8 cellular contexts compared by ENCODE assay signal in genomic region chr1:18901147-18901951, GRCh38. TPM values are rescaled to one million over a fixed set of nuclear protein-coding genes. Genes with fewer than 3 reads are reported as not detected.
A peak's percentile ranks its signal among the peaks of the same experiment; 100 is the strongest.
DNase-seq lines count a peak whose midpoint lies in the region; ATAC-seq and TF ChIP-seq lines count a peak whose summit lies in the region.

No MANE protein-coding gene starts in this region.

- H3K4me3 ChIP-seq in esophagus muscularis mucosa: peak overlapping the region; percentile 75 to 93 (median 82)
- H3K4me3 ChIP-seq in prostate gland: peak overlapping the region; percentile 71 to 78
- H3K4me3 ChIP-seq in adrenal gland: peak overlapping the region in 2 of 4 donors; percentile 44 to 94

- no peak for TF ChIP-seq CTCF in RWPE1 (conservative IDR thresholded peaks at IDR 0.05; ENCODE audit: low read depth)
- no peak for TF ChIP-seq CTCF in esophagus muscularis mucosa (IDR thresholded peaks at IDR 0.05)
- TF ChIP-seq CTCF in prostate gland (IDR thresholded peaks at IDR 0.05): no peak
- TF ChIP-seq CTCF in adrenal gland (IDR thresholded peaks at IDR 0.05): no peak

- peak overlapping the region; percentile 63; the same call in 1 of the 2 replicates for H3K9ac ChIP-seq in ES-I3 (ENCODE audit: low read depth, low read length)

- POLR2A ChIA-PET in RWPE1 (lab: Yijun Ruan, JAX; ENCODE audit: low non-redundant PET): interaction anchor here (1.6 kb wide), 1 partner anchor 23 kb away, joined by 3 read pairs; no protein-coding TSS in a partner anchor

- intact Hi-C loops in esophagus muscularis mucosa (cut with DNase I): loop anchor here (5.0 kb wide), 1 partner anchor 191 kb away; no protein-coding TSS in a partner anchor
- intact Hi-C loops in prostate gland (cut with DNase I): loop anchor here (10.0 kb wide), 2 partner anchors 53 to 333 kb away; partner anchors contain the start of gene IFFO2
- intact Hi-C loops in adrenal gland (cut with DNase I): no loop called here

- H3K9me3 ChIP-seq in ES-I3 (ENCODE audit: control insufficient read depth, insufficient read depth, low read length) (no peaks in the 10 kb centered on the region), esophagus muscularis mucosa (no peaks in the 10 kb centered on the region), prostate gland (no peaks in the 10 kb centered on the region), adrenal gland (replicated peaks in 1 of 3) (no peaks in the 10 kb centered on the region)

- no peak for ATAC-seq in GM21423 (IDR thresholded peaks at IDR 0.05; ENCODE audit: unreplicated experiment)

- no peaks in the 10 kb centered on the region; the same call in 1 of the 2 replicates for H3K36me3 ChIP-seq in ES-I3 (ENCODE audit: insufficient read depth, low read length)
- H3K36me3 ChIP-seq in esophagus muscularis mucosa: peaks cover 0 to 18% (median 2%) of the 10 kb centered on the region in 4 donors
- no peaks in the 10 kb centered on the region for H3K36me3 ChIP-seq in prostate gland
- H3K36me3 ChIP-seq in adrenal gland (replicated peaks in 1 of 2): peaks cover 0 to 4% of the 10 kb centered on the region in 2 donors

- TF ChIP-seq POLR2A in esophagus muscularis mucosa (IDR thresholded peaks at IDR 0.05; ENCODE audit: low read depth) (no peak), prostate gland (IDR thresholded peaks at IDR 0.05) (no peak), adrenal gland (IDR thresholded peaks at IDR 0.05) (no peak)

- H3K4me1 ChIP-seq in ES-I3 (ENCODE audit: insufficient read depth, low read length) (no peaks in the 10 kb centered on the region), esophagus muscularis mucosa (peaks cover 14 to 25% (median 20%) of the 10 kb centered on the region in 4 donors), prostate gland (replicated peaks) (peaks cover 16% of the 10 kb centered on the region), adrenal gland (replicated peaks in 1 of 2) (peaks cover 10 to 14% of the 10 kb centered on the region in 2 donors)

- DNase-seq in RWPE1 (ENCODE audit: low spot score) (no peak), esophagus muscularis mucosa (ENCODE audit: extremely low spot score) (no peak), prostate gland (ENCODE audit: low spot score) (no peak), adrenal gland (no peak), NCI-H1105 treated with DMSO at 0.1 percent for 48 hours (lab: John Stamatoyannopoulos, UW) (no peak), SW 1271 (lab: John Stamatoyannopoulos, UW) (no peak)

- CTCF ChIA-PET in RWPE1 (lab: Yijun Ruan, JAX): interaction anchor here (1.0 kb wide), 1 partner anchor 17 kb away, joined by 4 read pairs; no protein-coding TSS in a partner anchor

- no peak for TF ChIP-seq EP300 in esophagus muscularis mucosa (IDR thresholded peaks at IDR 0.05)

- WGBS in esophagus muscularis mucosa: 37% methylated on average over 9 of the region's 9 CpGs
- WGBS in prostate gland: 31% methylated on average over 9 of the region's 9 CpGs
- WGBS in adrenal gland, 4 donors: 36 to 54% (median 45%) methylated on average over 8 to 9 of the region's 9 CpGs

- H3K27ac ChIP-seq in RWPE1: peak overlapping the region; percentile 89
- H3K27ac ChIP-seq in esophagus muscularis mucosa (replicated peaks in 1 of 4): peak overlapping the region; percentile 85 to 96 (median 89)
- peak overlapping the region; percentile 84 to 94 for H3K27ac ChIP-seq in prostate gland
- H3K27ac ChIP-seq in adrenal gland: no peak overlapping the region

- H3K27me3 ChIP-seq in esophagus muscularis mucosa (no peaks in the 10 kb centered on the region), prostate gland (replicated peaks; ENCODE audit: insufficient read depth) (no peaks in the 10 kb centered on the region), adrenal gland (no peaks in the 10 kb centered on the region)

RNA-seq across cellular contexts. Expression of gene ALDH4A1, which starts 1.0 kb away (rescaled TPM):
- total RNA-seq in esophagus muscularis mucosa (10 to 100 TPM; 25.1 to 29.5 (median 27.2) TPM), prostate gland (10 to 100 TPM; 15.7 to 58.4 TPM), adrenal gland (10 to 100 TPM; 18.1 to 46.9 (median 26.5) TPM)
- 10 to 100 TPM; 11.3 to 15.1 (median 12.5) TPM for polyA plus RNA-seq in adrenal gland

RNA-seq across cellular contexts. Expression of gene TAS1R2, which starts 41.9 kb away (rescaled TPM):
- not detected for total RNA-seq in esophagus muscularis mucosa
- not detected for total RNA-seq in prostate gland
- total RNA-seq in adrenal gland: not detected
- polyA plus RNA-seq in adrenal gland: not detected

RNA-seq across cellular contexts. Expression of gene IFFO2, which starts 55.1 kb away (rescaled TPM):
- total RNA-seq in esophagus muscularis mucosa (10 to 100 TPM in 3 of 4 donors, 1 to 10 TPM in 1; 9.6 to 40.3 (median 16.3) TPM), prostate gland (10 to 100 TPM; 13.6 to 20.4 TPM), adrenal gland (10 to 100 TPM; 13.5 to 23.4 (median 17.9) TPM)
- polyA plus RNA-seq in adrenal gland: 10 to 100 TPM in 1 of 3 donors, 1 to 10 TPM in 2; 5.9 to 10.8 (median 9.7) TPM

Comparison
In these comparisons a context has a peak if more than half of its experiments do, and no peak if none do; other contexts are left out.
1. H3K27ac ChIP-seq: peak in RWPE1 (single experiment), esophagus muscularis mucosa (4 of 4) and prostate gland (2 of 2); none in adrenal gland (0 of 5).
2. intact Hi-C loops: an anchor here in esophagus muscularis mucosa (5.0 kb wide) and prostate gland (10.0 kb wide); none called in adrenal gland.